ENCODE assay signal across 27 cellular contexts in the genomic region with DNA sequence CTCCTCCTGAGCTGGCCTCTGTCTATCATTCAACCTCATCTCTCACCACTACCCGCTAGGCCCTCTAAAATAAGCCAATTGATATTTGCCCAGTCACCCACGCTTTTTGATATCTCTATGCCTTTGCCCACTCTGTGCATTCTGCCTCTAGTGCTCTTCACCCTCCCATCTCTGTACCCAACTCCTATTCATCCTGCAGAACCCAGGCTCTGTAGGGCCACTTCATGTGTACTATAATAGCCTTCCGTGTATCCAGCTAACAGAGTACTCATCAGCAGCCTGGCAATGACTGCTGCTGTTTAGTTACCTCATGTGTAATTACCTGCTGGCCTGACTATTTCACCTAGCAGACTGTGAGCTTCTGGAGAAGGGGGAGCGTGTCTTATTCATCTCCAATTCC. TPM values are rescaled to one million over a fixed set of nuclear protein-coding genes. Genes with fewer than 3 reads are reported as not detected.
"Had no signal": no experiment of that assay in that cellular context is flagged by ENCODE, and none has a peak within 500 bp of the region (broad histone marks: within the 10 kb centered on the region; RNA-seq: fewer than 3 reads in every experiment).

No MANE protein-coding gene starts in this region.

- H3K4me3 ChIP-seq: adrenal gland, K562, SJSA1 had no signal

- H3K36me3 Mint-ChIP-seq: WTC11 had no signal

- H3K27me3 ChIP-seq: adrenal gland, SJSA1 had no signal

- H3K27ac Mint-ChIP-seq: activated CD8-positive, alpha-beta T cell treated with anti-CD3 and anti-CD28 coated beads, Interleukin-2, amount 10 ng/mL, durations not matched to agents 7 days and 5 days; activated naive CD8-positive, alpha-beta T cell treated with anti-CD3 and anti-CD28 coated beads, Interleukin-2, amount 10 ng/mL, durations not matched to agents 7 days and 5 days; T-helper 17 cell; WTC11 had no signal

- H3K36me3 ChIP-seq: adrenal gland, SJSA1 had no signal

- H3K27ac ChIP-seq: adrenal gland, SJSA1 had no signal

- H3K9me3 ChIP-seq: adrenal gland, SJSA1 had no signal

- H3K4me3 Mint-ChIP-seq: activated CD8-positive, alpha-beta T cell treated with anti-CD3 and anti-CD28 coated beads, Interleukin-2, amount 10 ng/mL, durations not matched to agents 7 days and 5 days; activated naive CD8-positive, alpha-beta T cell treated with anti-CD3 and anti-CD28 coated beads, Interleukin-2, amount 10 ng/mL, durations not matched to agents 7 days and 5 days; T-helper 17 cell; WTC11 had no signal

- H3K9me3 Mint-ChIP-seq: activated naive CD8-positive, alpha-beta T cell treated with anti-CD3 and anti-CD28 coated beads, Interleukin-2, amount 10 ng/mL, durations not matched to agents 7 days and 5 days; WTC11 had no signal

- H3K4me1 ChIP-seq: SJSA1 had no signal

- DNase-seq: activated CD4-positive, alpha-beta T cell treated with anti-CD3 and anti-CD28 coated beads for 48 hours; activated CD4-positive, alpha-beta T cell treated with anti-CD3 and anti-CD28 coated beads, Interleukin-2, amount 50 U/mL, for 4 hours; activated CD4-positive, CD25-positive, alpha-beta regulatory T cell treated with anti-CD3 and anti-CD28 coated beads, Interleukin-2, amount 50 U/mL, for 72 hours; activated CD8-positive, alpha-beta memory T cell treated with anti-CD3 and anti-CD28 coated beads, Interleukin-2, amount 50 U/mL, for 48 hours; activated CD8-positive, alpha-beta T cell treated with anti-CD3 and anti-CD28 coated beads, Interleukin-2, amount 10 ng/mL, durations not matched to agents 7 days and 5 days; activated naive CD4-positive, alpha-beta T cell treated with anti-CD3 and anti-CD28 coated beads, Interleukin-2, amount 50 U/mL, for 16 hours; activated naive CD8-positive, alpha-beta T cell treated with anti-CD3 and anti-CD28 coated beads, Interleukin-2, amount 10 ng/mL, durations not matched to agents 7 days and 5 days; activated T-cell treated with anti-CD3 and anti-CD28 coated beads, Interleukin-2, amount 50 U/mL, for 1 hour; adrenal gland; anterior cingulate cortex; cerebellar nuclear complex; Karpas-422; MM.1S; NCI-H1105 treated with DMSO at 0.1 percent for 48 hours; NCI-H187; NCI-H446; NCI-H524; NCI-H748 treated with DMSO at 0.1 percent for 48 hours; NK-92 treated with Interleukin-12 subunit alpha and Interleukin-12 subunit beta, amount 100 ng/mL, for 24 hours; PC-3; SHP77; T-helper 17 cell; T-helper 9 cell had no signal

- ATAC-seq: activated CD8-positive, alpha-beta T cell treated with anti-CD3 and anti-CD28 coated beads, Interleukin-2, amount 10 ng/mL, durations not matched to agents 7 days and 5 days; K562; PC-3; T-helper 17 cell; WTC11 had no signal

- H3K27me3 Mint-ChIP-seq: activated naive CD8-positive, alpha-beta T cell treated with anti-CD3 and anti-CD28 coated beads, Interleukin-2, amount 10 ng/mL, durations not matched to agents 7 days and 5 days had no signal

RNA-seq across cellular contexts. Expression of gene CNGA4, which starts 1.0 kb away (rescaled TPM):
- total RNA-seq: cardiac septum, SJSA1 had no signal

RNA-seq across cellular contexts. Expression of gene CCKBR, which starts 21.7 kb away (rescaled TPM):
- total RNA-seq: activated CD8-positive, alpha-beta T cell treated with anti-CD3 and anti-CD28 coated beads, Interleukin-2, amount 10 ng/mL, durations not matched to agents 7 days and 5 days; activated naive CD8-positive, alpha-beta T cell treated with anti-CD3 and anti-CD28 coated beads, Interleukin-2, amount 10 ng/mL, durations not matched to agents 7 days and 5 days; cardiac septum; K562; PC-3; SJSA1; T-helper 17 cell had no signal
- polyA plus RNA-seq: K562 had no signal

RNA-seq across cellular contexts. Expression of gene C11orf42, which starts 32.5 kb away (rescaled TPM):
- total RNA-seq: activated CD8-positive, alpha-beta T cell treated with anti-CD3 and anti-CD28 coated beads, Interleukin-2, amount 10 ng/mL, durations not matched to agents 7 days and 5 days; activated naive CD8-positive, alpha-beta T cell treated with anti-CD3 and anti-CD28 coated beads, Interleukin-2, amount 10 ng/mL, durations not matched to agents 7 days and 5 days; adrenal gland; cardiac septum; K562; PC-3; SJSA1; T-helper 17 cell; WTC11 had no signal
- polyA plus RNA-seq: adrenal gland, K562 had no signal

RNA-seq across cellular contexts. Expression of gene OR52W1, which starts 38.9 kb away (rescaled TPM):
- total RNA-seq: activated CD8-positive, alpha-beta T cell treated with anti-CD3 and anti-CD28 coated beads, Interleukin-2, amount 10 ng/mL, durations not matched to agents 7 days and 5 days; activated naive CD8-positive, alpha-beta T cell treated with anti-CD3 and anti-CD28 coated beads, Interleukin-2, amount 10 ng/mL, durations not matched to agents 7 days and 5 days; adrenal gland; cardiac septum; K562; PC-3; SJSA1; T-helper 17 cell; WTC11 had no signal
- polyA plus RNA-seq: adrenal gland, K562 had no signal
